ENCODE assay signal across 15 cellular contexts in genomic region chr22:25148149-25148691, GRCh38. TPM values are rescaled to one million over a fixed set of nuclear protein-coding genes. Genes with fewer than 3 reads are reported as not detected.
A peak's percentile ranks its signal among the peaks of the same experiment; 100 is the strongest.
DNase-seq lines count a peak whose midpoint lies in the region; TF ChIP-seq lines count a peak whose summit lies in the region.
"Had no signal": no experiment of that assay in that cellular context is flagged by ENCODE, and none has a peak within 500 bp of the region (broad histone marks: within the 10 kb centered on the region; RNA-seq: fewer than 3 reads in every experiment).

No MANE protein-coding gene starts in this region.

- H3K9me3 ChIP-seq in endodermal cell (ENCODE audit: control insufficient read depth, low read length) (no peaks in the 10 kb centered on the region), liver (ENCODE audit: control insufficient read depth in 4 of 4, low read length in 3 of 4) (no peaks in the 10 kb centered on the region), stomach (no peaks in the 10 kb centered on the region)

- peak in 1 of 2 donors; percentile 51 for TF ChIP-seq RAD21 in liver (IDR thresholded peaks at IDR 0.05)

- no peak for TF ChIP-seq POLR2A in stomach (IDR thresholded peaks at IDR 0.05)

- intact Hi-C loops in stomach (cut with DNase I; ENCODE audit: low total_unique reads): no loop called here

- no peak overlapping the region for H3K9ac ChIP-seq in endodermal cell (ENCODE audit: extremely low read depth, low read length, poor library complexity, severe bottlenecking)
- no peak overlapping the region for H3K9ac ChIP-seq in liver (ENCODE audit: low read depth in 1 of 2, low read length in 2 of 2)

- no peaks in the 10 kb centered on the region for H3K27me3 Mint-ChIP-seq in endodermal cell (ENCODE audit: insufficient read depth)
- H3K27me3 Mint-ChIP-seq: T-helper 17 cell had no signal

- H3K27me3 ChIP-seq in endodermal cell (ENCODE audit: control insufficient read depth, insufficient read depth, low read length, poor library complexity, severe bottlenecking) (no peaks in the 10 kb centered on the region), liver (ENCODE audit: control insufficient read depth in 4 of 4, insufficient read depth in 4 of 4, low read length in 3 of 4) (no peaks in the 10 kb centered on the region), stomach (no peaks in the 10 kb centered on the region)
- H3K27me3 ChIP-seq: brain microvascular endothelial cell had no signal

- H3K27ac ChIP-seq in endodermal cell (ENCODE audit: low read depth, low read length) (no peak overlapping the region), liver (ENCODE audit: low read depth in 1 of 2, low read length in 2 of 2) (peak overlapping the region; percentile 1 to 26), stomach (peak overlapping the region in 3 of 5 donors; percentile 18 to 46 (median 21))
- H3K27ac ChIP-seq: brain microvascular endothelial cell had no signal

- no peaks in the 10 kb centered on the region for H3K9me3 Mint-ChIP-seq in endodermal cell
- H3K9me3 Mint-ChIP-seq: naive B cell had no signal

- H3K4me3 Mint-ChIP-seq in endodermal cell: no peak overlapping the region
- H3K4me3 Mint-ChIP-seq: T-helper 17 cell had no signal

- H3K4me1 Mint-ChIP-seq in endodermal cell: peaks cover 24% of the 10 kb centered on the region
- H3K4me1 Mint-ChIP-seq: naive B cell had no signal

- no peaks in the 10 kb centered on the region for H3K36me3 Mint-ChIP-seq in endodermal cell (ENCODE audit: low read depth)
- H3K36me3 Mint-ChIP-seq: naive B cell had no signal

- H3K4me1 ChIP-seq in endodermal cell (ENCODE audit: control insufficient read depth, insufficient read depth, low read length) (peaks cover 4% of the 10 kb centered on the region), liver (ENCODE audit: control insufficient read depth in 4 of 4, insufficient read depth in 4 of 4, low read length in 3 of 4) (peaks cover 6 to 25% (median 16%) of the 10 kb centered on the region in 4 donors), stomach (peaks cover 22 to 57% (median 39%) of the 10 kb centered on the region in 4 donors)

- H3K36me3 ChIP-seq in endodermal cell (ENCODE audit: control insufficient read depth, insufficient read depth, low read length) (no peaks in the 10 kb centered on the region), liver (ENCODE audit: control insufficient read depth in 4 of 4, insufficient read depth in 3 of 4, low read depth in 1 of 4, low read length in 3 of 4) (no peaks in the 10 kb centered on the region), stomach (no peaks in the 10 kb centered on the region)
- H3K36me3 ChIP-seq: brain microvascular endothelial cell had no signal

- no peak for TF ChIP-seq CTCF in endodermal cell (conservative IDR thresholded peaks at IDR 0.05)
- TF ChIP-seq CTCF in liver (IDR thresholded peaks at IDR 0.05; ENCODE audit: low read depth, low read length, missing input control): no peak
- no peak for TF ChIP-seq CTCF in stomach (IDR thresholded peaks at IDR 0.05)

- DNase-seq in OCI-M1 (lab: John Stamatoyannopoulos, UW) (peak; percentile 70), endodermal cell (peak; percentile 68), stomach (peak; percentile 66), CD1c-positive myeloid dendritic cell (ENCODE audit: extremely low spot score) (no peak), SW 1271 (lab: John Stamatoyannopoulos, UW) (no peak), NOMO-1 treated with DMSO at 0.1 percent for 48 hours (lab: John Stamatoyannopoulos, UW; ENCODE audit: unreplicated experiment) (no peak)
- no peak for DNase-seq in activated CD8-positive, alpha-beta memory T cell treated with anti-CD3 and anti-CD28 coated beads, Interleukin-2, amount 50 U/mL, for 4 hours
- DNase-seq: activated CD8-positive, alpha-beta memory T cell treated with anti-CD3 and anti-CD28 coated beads, Interleukin-2, amount 50 U/mL, for 48 hours; brain microvascular endothelial cell; DMS53; naive B cell; NCI-H524 treated with DMSO at 0.1 percent for 48 hours; T-helper 17 cell had no signal

- no peak for TF ChIP-seq EP300 in stomach (IDR thresholded peaks at IDR 0.05)

- H3K4me3 ChIP-seq in endodermal cell (ENCODE audit: low read length): no peak overlapping the region
- no peak overlapping the region for H3K4me3 ChIP-seq in liver (ENCODE audit: low read depth in 1 of 3, low read length in 3 of 3)
- no peak overlapping the region for H3K4me3 ChIP-seq in stomach

- no peak overlapping the region for H3K27ac Mint-ChIP-seq in endodermal cell
- H3K27ac Mint-ChIP-seq: naive B cell, T-helper 17 cell had no signal

- 63 to 67% methylated on average over 2 to 4 of the region's 4 CpGs for WGBS in endodermal cell (ENCODE audit: insufficient coverage in 1 of 2, insufficient read length in 1 of 2), 2 experiments
- WGBS in liver: 20% methylated on average over 4 of the region's 4 CpGs
- WGBS in stomach, 5 donors: 13 to 45% (median 22%) methylated on average over 4 of the region's 4 CpGs

TF ChIP-seq in liver, 16 proteins besides CTCF, POLR2A, EP300 and RAD21:
- TF ChIP-seq FOXA1 (IDR thresholded peaks at IDR 0.05): no peak
- TF ChIP-seq SP1 (IDR thresholded peaks at IDR 0.05): peak; percentile 33
- no peak for TF ChIP-seq NR2F2 (IDR thresholded peaks at IDR 0.05)
- no peak for TF ChIP-seq ATF3 (IDR thresholded peaks at IDR 0.05)
- TF ChIP-seq TAF1 (conservative IDR thresholded peaks at IDR 0.05): no peak
- TF ChIP-seq YY1 (IDR thresholded peaks at IDR 0.05): no peak
- peak; percentile 59 to 71 for TF ChIP-seq RXRA (IDR thresholded peaks at IDR 0.05)
- peak in 1 of 2 donors; percentile 59 for TF ChIP-seq JUND (IDR thresholded peaks at IDR 0.05)
- no peak for TF ChIP-seq GABPA (IDR thresholded peaks at IDR 0.05 in 1 of 2, conservative IDR thresholded peaks at IDR 0.05 in 1 of 2)
- TF ChIP-seq ZBTB33 (IDR thresholded peaks at IDR 0.05): no peak
- TF ChIP-seq EGR1 (IDR thresholded peaks at IDR 0.05; ENCODE audit: low read depth in 2 of 2): no peak
- TF ChIP-seq FOXA2 (IDR thresholded peaks at IDR 0.05): no peak
- TF ChIP-seq HNF4A (conservative IDR thresholded peaks at IDR 0.05): peak; percentile 48 to 63
- TF ChIP-seq MAX (IDR thresholded peaks at IDR 0.05): no peak
- peak; percentile 56 for TF ChIP-seq REST (IDR thresholded peaks at IDR 0.05)
- no peak for TF ChIP-seq HNF4G (IDR thresholded peaks at IDR 0.05)

RNA-seq across cellular contexts. Expression of gene CRYBB3, which starts 51.4 kb away (rescaled TPM):
- total RNA-seq in endodermal cell (under 1 TPM in 1 of 2 donors, not detected in 1; 0.97 TPM), liver (not detected), stomach (not detected)
- not detected for polyA plus RNA-seq in endodermal cell (2013, experiment 1 of 2)
- not detected for polyA plus RNA-seq in endodermal cell (2013, experiment 2 of 2)
- polyA plus RNA-seq in liver (under 1 TPM; 0.25 to 0.38 TPM), stomach (under 1 TPM in 1 of 3 donors, not detected in 2; 0.33 TPM)
- total RNA-seq: LHCN-M2, T-helper 17 cell had no signal

Comparison
In these comparisons a context has a peak if more than half of its experiments do, and no peak if none do; other contexts are left out.
1. DNase-seq: peak in OCI-M1 (single experiment), endodermal cell (single experiment) and stomach (single experiment); none in CD1c-positive myeloid dendritic cell (single experiment), SW 1271 (0 of 2), activated CD8-positive, alpha-beta memory T cell treated with anti-CD3 and anti-CD28 coated beads, Interleukin-2, amount 50 U/mL, for 4 hours (single experiment) and NOMO-1 treated with DMSO at 0.1 percent for 48 hours (single experiment).